Comparison of ENCODE assay signal across 8 cellular contexts in the genomic region with DNA sequence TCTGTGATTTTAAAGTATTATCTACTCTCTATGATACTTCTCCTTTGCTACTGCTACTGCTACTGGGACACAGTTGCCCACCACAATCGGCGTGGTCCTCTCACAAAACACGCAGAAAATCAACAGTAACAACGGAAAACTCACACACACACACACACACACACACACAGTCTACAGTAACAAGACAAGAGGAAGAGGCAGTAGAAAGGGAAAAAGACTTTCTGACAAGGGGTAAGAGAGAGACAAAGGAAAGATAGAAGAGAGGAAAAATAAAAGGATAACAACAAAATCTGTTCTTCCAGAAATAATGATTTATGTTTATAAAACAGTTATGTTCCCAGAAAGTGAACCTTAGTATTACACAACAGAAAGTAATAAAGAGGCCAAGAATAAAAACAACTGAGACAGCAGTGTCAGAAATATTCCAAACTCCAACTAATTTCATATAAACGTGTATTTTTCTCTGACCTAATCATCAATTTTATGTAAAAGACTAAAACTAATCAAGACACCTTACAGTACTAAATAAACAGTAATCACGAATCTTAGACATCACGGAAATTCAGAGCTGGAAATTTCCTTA. TPM values are rescaled to one million over a fixed set of nuclear protein-coding genes. Genes with fewer than 3 reads are reported as not detected.
DNase-seq lines count a peak whose midpoint lies in the region; ATAC-seq and TF ChIP-seq lines count a peak whose summit lies in the region.

No MANE protein-coding gene starts in this region.

- peak overlapping the region; percentile 75 for H3K27ac ChIP-seq in CD8-positive, alpha-beta memory T cell (ENCODE audit: low read depth, low read length)
- H3K27ac ChIP-seq in dorsolateral prefrontal cortex (peak overlapping the region in 47 of 59 donors; percentile 22 to 99 (median 92)), substantia nigra (ENCODE audit: low read depth, low read length, poor library complexity, severe bottlenecking) (no peak overlapping the region)

- no peaks in the 10 kb centered on the region for H3K9me3 ChIP-seq in CD8-positive, alpha-beta memory T cell (ENCODE audit: low read length)

- TF ChIP-seq CTCF in dorsolateral prefrontal cortex (IDR thresholded peaks at IDR 0.05 in 54 of 56, conservative IDR thresholded peaks at IDR 0.05 in 2 of 56; ENCODE audit: low read depth in 1 of 56, partially characterized antibody in 56 of 56) (no peak), neural crest cell (conservative IDR thresholded peaks at IDR 0.05) (no peak)

- CTCF ChIA-PET in CD8-positive, alpha-beta memory T cell (lab: Charles Lee): interaction anchor here (1.3 to 4.6 kb wide), 4 partner anchors 58 to 134 kb away, joined by 3 to 29 read pairs (median 13); partner anchors contain the start of genes NOL7 and SIRT5

- no peaks in the 10 kb centered on the region for H3K27me3 ChIP-seq in CD8-positive, alpha-beta memory T cell (ENCODE audit: insufficient read depth, low read length, poor library complexity, severe bottlenecking)
- no peaks in the 10 kb centered on the region for H3K27me3 ChIP-seq in dorsolateral prefrontal cortex

- no peaks in the 10 kb centered on the region for H3K9me3 Mint-ChIP-seq in CD8-positive, alpha-beta memory T cell
- no peaks in the 10 kb centered on the region for H3K9me3 Mint-ChIP-seq in neural crest cell

- H3K4me1 ChIP-seq in CD8-positive, alpha-beta memory T cell (ENCODE audit: insufficient read depth, low read length): peaks cover 38% of the 10 kb centered on the region

- H3K4me3 ChIP-seq in CD8-positive, alpha-beta memory T cell (ENCODE audit: low read length): peak overlapping the region; percentile 57
- H3K4me3 ChIP-seq in dorsolateral prefrontal cortex: peak overlapping the region; percentile 16 to 95 (median 83)

- peaks cover 41 to 57% (median 44%) of the 10 kb centered on the region in 3 donors for H3K4me1 Mint-ChIP-seq in CD8-positive, alpha-beta memory T cell
- H3K4me1 Mint-ChIP-seq in neural crest cell: peaks cover 37% of the 10 kb centered on the region

- POLR2A ChIA-PET in CD8-positive, alpha-beta memory T cell (lab: Charles Lee): interaction anchor here (0.5 to 4.8 kb wide), 4 partner anchors 13 to 93 kb away, joined by 4 to 46 read pairs (median 8); partner anchors contain the start of gene NOL7

- no peak for DNase-seq in CD8-positive, alpha-beta memory T cell
- peak; percentile 14 for DNase-seq in NCI-H2227 treated with DMSO at 0.1 percent for 48 hours (lab: John Stamatoyannopoulos, UW)
- DNase-seq in dorsolateral prefrontal cortex: no peak
- DNase-seq in neural crest cell (ENCODE audit: low read depth, low spot score): no peak
- DNase-seq in substantia nigra (lab: John Stamatoyannopoulos, UW): no peak
- no peak for DNase-seq in sciatic nerve (ENCODE audit: low spot score)

- peaks cover 0 to 21% (median 1%) of the 10 kb centered on the region in 3 donors for H3K36me3 Mint-ChIP-seq in CD8-positive, alpha-beta memory T cell
- no peaks in the 10 kb centered on the region for H3K36me3 Mint-ChIP-seq in neural crest cell (ENCODE audit: low read depth)

- no peaks in the 10 kb centered on the region for H3K27me3 Mint-ChIP-seq in CD8-positive, alpha-beta memory T cell
- no peaks in the 10 kb centered on the region for H3K27me3 Mint-ChIP-seq in neural crest cell (ENCODE audit: low read depth)

- intact Hi-C loops in dorsolateral prefrontal cortex (cut with DNase I) (no loop called here), sciatic nerve (cut with DNase I) (no loop called here)

- H3K27ac Mint-ChIP-seq in CD8-positive, alpha-beta memory T cell: peak overlapping the region; percentile 48 to 99 (median 96)
- H3K27ac Mint-ChIP-seq in neural crest cell (ENCODE audit: unreplicated experiment): peak overlapping the region; percentile 22

- ATAC-seq in GM21423 (IDR thresholded peaks at IDR 0.05; ENCODE audit: unreplicated experiment) (no peak), GM21360 (IDR thresholded peaks at IDR 0.05; ENCODE audit: unreplicated experiment) (no peak), sciatic nerve (no peak)

- H3K36me3 ChIP-seq in CD8-positive, alpha-beta memory T cell (ENCODE audit: insufficient read depth, low read length): no peaks in the 10 kb centered on the region

- peak overlapping the region; percentile 89 to 98 (median 91) for H3K4me3 Mint-ChIP-seq in CD8-positive, alpha-beta memory T cell
- H3K4me3 Mint-ChIP-seq in neural crest cell: peak overlapping the region; percentile 97

RNA-seq across cellular contexts. Expression of gene RANBP9, which starts 2.9 kb away (rescaled TPM):
- 10 to 100 TPM; 45.4 to 47.0 TPM for total RNA-seq in CD8-positive, alpha-beta memory T cell
- polyA plus RNA-seq in CD8-positive, alpha-beta memory T cell: 6.2 TPM
- 10 to 100 TPM; 48.7 to 98.0 (median 80.1) TPM for total RNA-seq in dorsolateral prefrontal cortex
- 41.2 and 41.5 TPM in 2 replicates for total RNA-seq in neural crest cell
- 41.8 TPM for total RNA-seq in sciatic nerve
